ENCODE assay signal across 19 cellular contexts in genomic region chr20:22241609-22242008, GRCh38.
"Had no signal": no experiment of that assay in that cellular context is flagged by ENCODE, and none has a peak within 500 bp of the region (broad histone marks: within the 10 kb centered on the region; RNA-seq: fewer than 3 reads in every experiment).

No MANE protein-coding gene starts in this region.

- H3K27ac Mint-ChIP-seq: naive thymus-derived CD4-positive, alpha-beta T cell had no signal

- H3K36me3 Mint-ChIP-seq: naive thymus-derived CD4-positive, alpha-beta T cell had no signal

- H3K36me3 ChIP-seq: esophagus squamous epithelium, gastroesophageal sphincter, right atrium auricular region, sigmoid colon, stomach, thoracic aorta, transverse colon had no signal

- H3K27me3 ChIP-seq: right atrium auricular region, transverse colon had no signal

- H3K4me1 ChIP-seq: esophagus squamous epithelium, gastroesophageal sphincter, right atrium auricular region, sigmoid colon, stomach, transverse colon had no signal

- H3K4me1 Mint-ChIP-seq: naive thymus-derived CD4-positive, alpha-beta T cell had no signal

- H3K9me3 ChIP-seq: esophagus squamous epithelium, gastroesophageal sphincter, right atrium auricular region, sigmoid colon, stomach, thoracic aorta, transverse colon had no signal

- H3K27me3 Mint-ChIP-seq: naive thymus-derived CD4-positive, alpha-beta T cell had no signal

- ATAC-seq: gastroesophageal sphincter; left lobe of liver; naive thymus-derived CD4-positive, alpha-beta T cell had no signal

- H3K4me3 ChIP-seq: esophagus squamous epithelium, gastroesophageal sphincter, right atrium auricular region, sigmoid colon, skin epidermis, stomach, thoracic aorta, transverse colon had no signal

- H3K27ac ChIP-seq: esophagus squamous epithelium, gastroesophageal sphincter, right atrium auricular region, sigmoid colon, skin epidermis, stomach, thoracic aorta, transverse colon had no signal

- DNase-seq: dermis blood vessel endothelial cell; esophagus squamous epithelium; foreskin fibroblast; glutamatergic neuron; islet precursor cell; mammary epithelial cell; naive thymus-derived CD4-positive, alpha-beta T cell; posterior cingulate gyrus; sigmoid colon; stimulated activated CD4-positive, alpha-beta T cell treated with anti-CD3 and anti-CD28 coated beads, Interleukin-2, amount 100 ng/mL, for 24 hours; stimulated activated naive CD4-positive, alpha-beta T cell; stomach; substantia nigra; transverse colon had no signal

- H3K4me3 Mint-ChIP-seq: naive thymus-derived CD4-positive, alpha-beta T cell had no signal
